In the genomic region with DNA sequence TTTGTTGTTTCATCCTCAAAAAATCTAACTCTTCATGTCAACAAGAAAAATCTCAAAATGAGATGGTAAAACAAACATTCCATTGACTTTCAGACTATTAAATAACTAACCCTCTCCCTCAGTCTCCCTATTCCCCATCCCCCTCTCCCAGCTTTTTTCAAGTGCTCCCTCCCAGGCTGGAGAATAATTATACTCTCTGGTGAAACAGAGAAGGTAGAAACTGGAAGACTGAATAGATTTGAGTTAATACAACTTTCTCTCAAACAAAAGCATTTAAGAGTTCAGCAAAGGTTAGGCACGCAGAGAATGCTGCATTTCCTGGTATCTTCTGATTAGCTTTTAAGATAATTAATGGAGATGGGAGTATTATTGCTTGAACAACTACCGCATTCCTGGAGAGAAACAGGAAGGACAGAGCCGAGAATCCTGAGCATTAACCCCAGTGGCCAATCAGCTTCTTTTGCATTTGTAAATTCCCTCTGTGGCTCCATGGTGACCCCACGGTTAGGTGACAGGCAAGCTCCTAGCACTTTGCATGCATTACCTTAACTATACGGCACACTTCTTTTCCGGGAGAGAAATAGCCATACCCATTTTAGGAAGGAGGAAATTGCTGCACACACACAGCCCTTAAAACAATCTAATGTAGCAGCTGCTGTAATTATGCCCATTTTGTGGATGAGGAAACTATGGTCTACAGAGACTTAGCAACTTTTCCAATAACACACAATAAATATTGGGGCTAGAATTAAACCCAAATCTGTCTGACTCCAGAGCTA, we compare ENCODE assay signal across 22 cellular contexts.
A peak's percentile ranks its signal among the peaks of the same experiment; 100 is the strongest.
DNase-seq lines count a peak whose midpoint lies in the region; ATAC-seq and TF ChIP-seq lines count a peak whose summit lies in the region.
"Had no signal": no experiment of that assay in that cellular context is flagged by ENCODE, and none has a peak within 500 bp of the region (broad histone marks: within the 10 kb centered on the region; RNA-seq: fewer than 3 reads in every experiment).

No MANE protein-coding gene starts in this region.

- H3K27me3 Mint-ChIP-seq in type B pancreatic cell, result no peaks in the 10 kb centered on the region
- H3K27me3 Mint-ChIP-seq: naive B cell; stimulated activated naive B cell treated with anti-CD40 and anti-IgM and Interleukin-4, amounts not matched to agents 10 μg/mL and 1 μg/mL and 100 μg/mL, for 72 hours had no signal

- H3K9ac ChIP-seq in liver (ENCODE audit: low read depth in 1 of 2, low read length in 2 of 2), result no peak overlapping the region
- H3K9ac ChIP-seq: BLaER1 had no signal

- no peak for ATAC-seq in GM21717 (IDR thresholded peaks at IDR 0.05; ENCODE audit: unreplicated experiment)
- ATAC-seq: activated CD8-positive, alpha-beta T cell treated with anti-CD3 and anti-CD28 coated beads for 36 hours; activated T-cell treated with anti-CD3 and anti-CD28 coated beads, Interleukin-2, amount 50 U/mL, for 72 hours; heart left ventricle; left ventricle myocardium superior; stimulated activated naive B cell treated with anti-CD40 and anti-IgM and Interleukin-4, amounts not matched to agents 10 μg/mL and 1 μg/mL and 100 μg/mL, for 72 hours had no signal

- H3K9me3 ChIP-seq in ectodermal cell (ENCODE audit: control insufficient read depth, low read length) (no peaks in the 10 kb centered on the region), liver (ENCODE audit: control insufficient read depth in 4 of 4, low read length in 3 of 4) (peaks cover 3 to 10% (median 7%) of the 10 kb centered on the region in 4 donors)

- TF ChIP-seq CTCF in liver (IDR thresholded peaks at IDR 0.05; ENCODE audit: low read depth, low read length, missing input control) (no peak), type B pancreatic cell (conservative IDR thresholded peaks at IDR 0.05) (no peak)

- DNase-seq in SIG-M5 treated with dmso at 0.1 percent for 504 hours (lab: John Stamatoyannopoulos, UW; ENCODE audit: unreplicated experiment), result peak; percentile 28
- DNase-seq in SIG-M5 (lab: John Stamatoyannopoulos, UW), result no peak
- DNase-seq in type B pancreatic cell (ENCODE audit: extremely low spot score, unreplicated experiment), result no peak
- no peak for DNase-seq in NCI-H2227 (lab: John Stamatoyannopoulos, UW; ENCODE audit: unreplicated experiment)
- DNase-seq in GM19240 (ENCODE audit: insufficient read length, low spot score), result no peak
- DNase-seq: 8988T; activated CD8-positive, alpha-beta T cell treated with anti-CD3 and anti-CD28 coated beads for 36 hours; activated T-cell treated with anti-CD3 and anti-CD28 coated beads, Interleukin-2, amount 50 U/mL, for 72 hours; caudate nucleus; effector CD8-positive, alpha-beta T cell; heart left ventricle; left ventricle myocardium superior; naive B cell; stimulated activated CD4-positive, alpha-beta T cell treated with anti-CD3 and anti-CD28 coated beads, Interleukin-12 subunit alpha, Interleukin-12 subunit beta, amount 100 ng/mL, for 4 hours; stimulated activated naive B cell treated with anti-CD40 and anti-IgM and Interleukin-4, amounts not matched to agents 10 μg/mL and 1 μg/mL and 100 μg/mL, for 72 hours; tibial artery; WERI-Rb-1 had no signal

- H3K9me3 Mint-ChIP-seq in type B pancreatic cell, result peaks cover 19% of the 10 kb centered on the region

- peaks cover 7% of the 10 kb centered on the region for H3K36me3 Mint-ChIP-seq in type B pancreatic cell

- H3K27ac ChIP-seq in ectodermal cell (ENCODE audit: insufficient read depth, low read depth, low read length, poor library complexity, severe bottlenecking), result peak overlapping the region; percentile 11
- H3K27ac ChIP-seq in liver (ENCODE audit: low read depth in 1 of 2, low read length in 2 of 2), result no peak overlapping the region
- H3K27ac ChIP-seq: BLaER1, heart left ventricle, RWPE1, tibial artery, WERI-Rb-1 had no signal

- peak overlapping the region; percentile 97 for H3K27ac Mint-ChIP-seq in type B pancreatic cell
- H3K27ac Mint-ChIP-seq: activated CD8-positive, alpha-beta T cell treated with anti-CD3 and anti-CD28 coated beads for 36 hours; activated T-cell treated with anti-CD3 and anti-CD28 coated beads, Interleukin-2, amount 50 U/mL, for 72 hours; stimulated activated naive B cell treated with anti-CD40 and anti-IgM and Interleukin-4, amounts not matched to agents 10 μg/mL and 1 μg/mL and 100 μg/mL, for 72 hours had no signal

- H3K4me3 ChIP-seq in ectodermal cell (ENCODE audit: insufficient read depth, low read depth, low read length) (no peak overlapping the region), liver (ENCODE audit: low read depth in 1 of 3, low read length in 3 of 3) (no peak overlapping the region)
- H3K4me3 ChIP-seq: BLaER1, heart left ventricle, tibial artery had no signal

- H3K36me3 ChIP-seq in ectodermal cell (ENCODE audit: control insufficient read depth, insufficient read depth, low read length) (no peaks in the 10 kb centered on the region), liver (ENCODE audit: control insufficient read depth in 4 of 4, insufficient read depth in 3 of 4, low read depth in 1 of 4, low read length in 3 of 4) (no peaks in the 10 kb centered on the region)
- H3K36me3 ChIP-seq: heart left ventricle, tibial artery, WERI-Rb-1 had no signal

- H3K27me3 ChIP-seq in ectodermal cell (ENCODE audit: control insufficient read depth, insufficient read depth, low read length, poor library complexity, severe bottlenecking) (no peaks in the 10 kb centered on the region), liver (ENCODE audit: control insufficient read depth in 4 of 4, insufficient read depth in 4 of 4, low read length in 3 of 4) (no peaks in the 10 kb centered on the region)
- H3K27me3 ChIP-seq: BLaER1, tibial artery had no signal

- H3K4me1 ChIP-seq in ectodermal cell (ENCODE audit: control insufficient read depth, insufficient read depth, low read length) (peaks cover 30% of the 10 kb centered on the region), liver (ENCODE audit: control insufficient read depth in 4 of 4, insufficient read depth in 4 of 4, low read length in 3 of 4) (peaks cover 0 to 10% (median 7%) of the 10 kb centered on the region in 4 donors)
- H3K4me1 ChIP-seq: heart left ventricle, tibial artery had no signal

- peak in 1 of 2 donors; percentile 5 for TF ChIP-seq RAD21 in liver (IDR thresholded peaks at IDR 0.05)

- peak overlapping the region; percentile 76 for H3K4me3 Mint-ChIP-seq in type B pancreatic cell
- H3K4me3 Mint-ChIP-seq: activated CD8-positive, alpha-beta T cell treated with anti-CD3 and anti-CD28 coated beads for 36 hours; activated T-cell treated with anti-CD3 and anti-CD28 coated beads, Interleukin-2, amount 50 U/mL, for 72 hours; naive B cell; stimulated activated naive B cell treated with anti-CD40 and anti-IgM and Interleukin-4, amounts not matched to agents 10 μg/mL and 1 μg/mL and 100 μg/mL, for 72 hours had no signal

- 26 to 36% methylated on average over 6 of the region's 6 CpGs for whole genome bisulfite sequencing in ectodermal cell, 2 experiments
- 63% methylated on average over 6 of the region's 6 CpGs for WGBS in liver

- peaks cover 49% of the 10 kb centered on the region for H3K4me1 Mint-ChIP-seq in type B pancreatic cell (ENCODE audit: unreplicated experiment)

TF ChIP-seq in liver, 16 proteins besides CTCF, POLR2A, EP300 and RAD21:
- TF ChIP-seq JUND (IDR thresholded peaks at IDR 0.05), result no peak
- TF ChIP-seq NR2F2 (IDR thresholded peaks at IDR 0.05), result peak; percentile 39
